Comparison of ENCODE assay signal across 2 cellular contexts in the genomic region with DNA sequence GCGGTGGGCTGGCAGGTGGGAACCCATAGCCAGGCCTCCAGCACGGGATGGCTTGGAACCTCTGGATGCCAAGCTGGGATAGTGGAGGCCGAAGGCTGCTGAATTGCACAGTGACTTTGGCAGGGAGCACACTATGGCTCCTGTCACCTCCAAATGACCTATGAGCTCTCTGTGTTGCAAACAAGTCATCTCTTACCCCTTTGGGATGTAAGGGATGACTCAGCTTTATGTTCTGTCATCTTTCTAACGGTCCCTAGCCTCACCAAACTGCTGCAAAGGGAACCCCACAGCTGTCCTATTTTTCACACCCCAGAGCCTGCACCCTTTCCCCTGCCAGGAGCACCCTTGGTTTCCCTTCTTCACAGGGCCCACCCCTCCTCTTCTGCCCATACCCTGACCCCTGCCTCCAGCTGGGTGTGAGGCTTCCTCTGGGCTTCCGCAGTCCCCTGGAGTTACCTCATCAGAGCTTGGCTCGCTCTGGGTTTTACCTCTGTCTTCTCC.
A peak's percentile ranks its signal among the peaks of the same experiment; 100 is the strongest.
TF ChIP-seq lines count a peak whose summit lies in the region.

No MANE protein-coding gene starts in this region.

TF ChIP-seq in A549, 52 proteins besides CTCF, POLR2A, EP300 and RAD21:
- TF ChIP-seq, protein P1, sequence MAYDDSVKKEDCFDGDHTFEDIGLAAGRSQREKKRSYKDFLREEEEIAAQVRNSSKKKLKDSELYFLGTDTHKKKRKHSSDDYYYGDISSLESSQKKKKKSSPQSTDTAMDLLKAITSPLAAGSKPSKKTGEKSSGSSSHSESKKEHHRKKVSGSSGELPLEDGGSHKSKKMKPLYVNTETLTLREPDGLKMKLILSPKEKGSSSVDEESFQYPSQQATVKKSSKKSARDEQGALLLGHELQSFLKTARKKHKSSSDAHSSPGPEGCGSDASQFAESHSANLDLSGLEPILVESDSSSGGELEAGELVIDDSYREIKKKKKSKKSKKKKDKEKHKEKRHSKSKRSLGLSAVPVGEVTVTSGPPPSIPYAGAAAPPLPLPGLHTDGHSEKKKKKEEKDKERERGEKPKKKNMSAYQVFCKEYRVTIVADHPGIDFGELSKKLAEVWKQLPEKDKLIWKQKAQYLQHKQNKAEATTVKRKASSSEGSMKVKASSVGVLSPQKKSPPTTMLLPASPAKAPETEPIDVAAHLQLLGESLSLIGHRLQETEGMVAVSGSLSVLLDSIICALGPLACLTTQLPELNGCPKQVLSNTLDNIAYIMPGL (CRISPR knock-in tag; IDR thresholded peaks at IDR 0.05; ENCODE audit: borderline replicate concordance), result no peak
- TF ChIP-seq MAFK (IDR thresholded peaks at IDR 0.05; ENCODE audit: partially characterized antibody) (peak; percentile 65), NFE2L2 (conservative IDR thresholded peaks at IDR 0.05; ENCODE audit: low read length) (peak; percentile 47; the same call in 1 of the 2 replicates)

TF ChIP-seq in H1, 55 proteins besides CTCF, POLR2A, EP300 and RAD21 (continued from another document):
- no peak for TF ChIP-seq TEAD4 (IDR thresholded peaks at IDR 0.05; ENCODE audit: low read depth, low read length)
- TF ChIP-seq SP4 (IDR thresholded peaks at IDR 0.05; ENCODE audit: low read length), result no peak
- no peak for TF ChIP-seq TAF1 (IDR thresholded peaks at IDR 0.05; ENCODE audit: low read depth, low read length)
- no peak for TF ChIP-seq BACH1 (IDR thresholded peaks at IDR 0.05; ENCODE audit: low read length)
- TF ChIP-seq EZH2 (IDR thresholded peaks at IDR 0.05; ENCODE audit: low read depth, low read length, severe bottlenecking), result no peak
- no peak for TF ChIP-seq SUZ12 (IDR thresholded peaks at IDR 0.05; ENCODE audit: low read length)
- TF ChIP-seq RXRA (IDR thresholded peaks at IDR 0.05; ENCODE audit: insufficient read depth, low read depth, low read length), result no peak
- TF ChIP-seq, protein P2, sequence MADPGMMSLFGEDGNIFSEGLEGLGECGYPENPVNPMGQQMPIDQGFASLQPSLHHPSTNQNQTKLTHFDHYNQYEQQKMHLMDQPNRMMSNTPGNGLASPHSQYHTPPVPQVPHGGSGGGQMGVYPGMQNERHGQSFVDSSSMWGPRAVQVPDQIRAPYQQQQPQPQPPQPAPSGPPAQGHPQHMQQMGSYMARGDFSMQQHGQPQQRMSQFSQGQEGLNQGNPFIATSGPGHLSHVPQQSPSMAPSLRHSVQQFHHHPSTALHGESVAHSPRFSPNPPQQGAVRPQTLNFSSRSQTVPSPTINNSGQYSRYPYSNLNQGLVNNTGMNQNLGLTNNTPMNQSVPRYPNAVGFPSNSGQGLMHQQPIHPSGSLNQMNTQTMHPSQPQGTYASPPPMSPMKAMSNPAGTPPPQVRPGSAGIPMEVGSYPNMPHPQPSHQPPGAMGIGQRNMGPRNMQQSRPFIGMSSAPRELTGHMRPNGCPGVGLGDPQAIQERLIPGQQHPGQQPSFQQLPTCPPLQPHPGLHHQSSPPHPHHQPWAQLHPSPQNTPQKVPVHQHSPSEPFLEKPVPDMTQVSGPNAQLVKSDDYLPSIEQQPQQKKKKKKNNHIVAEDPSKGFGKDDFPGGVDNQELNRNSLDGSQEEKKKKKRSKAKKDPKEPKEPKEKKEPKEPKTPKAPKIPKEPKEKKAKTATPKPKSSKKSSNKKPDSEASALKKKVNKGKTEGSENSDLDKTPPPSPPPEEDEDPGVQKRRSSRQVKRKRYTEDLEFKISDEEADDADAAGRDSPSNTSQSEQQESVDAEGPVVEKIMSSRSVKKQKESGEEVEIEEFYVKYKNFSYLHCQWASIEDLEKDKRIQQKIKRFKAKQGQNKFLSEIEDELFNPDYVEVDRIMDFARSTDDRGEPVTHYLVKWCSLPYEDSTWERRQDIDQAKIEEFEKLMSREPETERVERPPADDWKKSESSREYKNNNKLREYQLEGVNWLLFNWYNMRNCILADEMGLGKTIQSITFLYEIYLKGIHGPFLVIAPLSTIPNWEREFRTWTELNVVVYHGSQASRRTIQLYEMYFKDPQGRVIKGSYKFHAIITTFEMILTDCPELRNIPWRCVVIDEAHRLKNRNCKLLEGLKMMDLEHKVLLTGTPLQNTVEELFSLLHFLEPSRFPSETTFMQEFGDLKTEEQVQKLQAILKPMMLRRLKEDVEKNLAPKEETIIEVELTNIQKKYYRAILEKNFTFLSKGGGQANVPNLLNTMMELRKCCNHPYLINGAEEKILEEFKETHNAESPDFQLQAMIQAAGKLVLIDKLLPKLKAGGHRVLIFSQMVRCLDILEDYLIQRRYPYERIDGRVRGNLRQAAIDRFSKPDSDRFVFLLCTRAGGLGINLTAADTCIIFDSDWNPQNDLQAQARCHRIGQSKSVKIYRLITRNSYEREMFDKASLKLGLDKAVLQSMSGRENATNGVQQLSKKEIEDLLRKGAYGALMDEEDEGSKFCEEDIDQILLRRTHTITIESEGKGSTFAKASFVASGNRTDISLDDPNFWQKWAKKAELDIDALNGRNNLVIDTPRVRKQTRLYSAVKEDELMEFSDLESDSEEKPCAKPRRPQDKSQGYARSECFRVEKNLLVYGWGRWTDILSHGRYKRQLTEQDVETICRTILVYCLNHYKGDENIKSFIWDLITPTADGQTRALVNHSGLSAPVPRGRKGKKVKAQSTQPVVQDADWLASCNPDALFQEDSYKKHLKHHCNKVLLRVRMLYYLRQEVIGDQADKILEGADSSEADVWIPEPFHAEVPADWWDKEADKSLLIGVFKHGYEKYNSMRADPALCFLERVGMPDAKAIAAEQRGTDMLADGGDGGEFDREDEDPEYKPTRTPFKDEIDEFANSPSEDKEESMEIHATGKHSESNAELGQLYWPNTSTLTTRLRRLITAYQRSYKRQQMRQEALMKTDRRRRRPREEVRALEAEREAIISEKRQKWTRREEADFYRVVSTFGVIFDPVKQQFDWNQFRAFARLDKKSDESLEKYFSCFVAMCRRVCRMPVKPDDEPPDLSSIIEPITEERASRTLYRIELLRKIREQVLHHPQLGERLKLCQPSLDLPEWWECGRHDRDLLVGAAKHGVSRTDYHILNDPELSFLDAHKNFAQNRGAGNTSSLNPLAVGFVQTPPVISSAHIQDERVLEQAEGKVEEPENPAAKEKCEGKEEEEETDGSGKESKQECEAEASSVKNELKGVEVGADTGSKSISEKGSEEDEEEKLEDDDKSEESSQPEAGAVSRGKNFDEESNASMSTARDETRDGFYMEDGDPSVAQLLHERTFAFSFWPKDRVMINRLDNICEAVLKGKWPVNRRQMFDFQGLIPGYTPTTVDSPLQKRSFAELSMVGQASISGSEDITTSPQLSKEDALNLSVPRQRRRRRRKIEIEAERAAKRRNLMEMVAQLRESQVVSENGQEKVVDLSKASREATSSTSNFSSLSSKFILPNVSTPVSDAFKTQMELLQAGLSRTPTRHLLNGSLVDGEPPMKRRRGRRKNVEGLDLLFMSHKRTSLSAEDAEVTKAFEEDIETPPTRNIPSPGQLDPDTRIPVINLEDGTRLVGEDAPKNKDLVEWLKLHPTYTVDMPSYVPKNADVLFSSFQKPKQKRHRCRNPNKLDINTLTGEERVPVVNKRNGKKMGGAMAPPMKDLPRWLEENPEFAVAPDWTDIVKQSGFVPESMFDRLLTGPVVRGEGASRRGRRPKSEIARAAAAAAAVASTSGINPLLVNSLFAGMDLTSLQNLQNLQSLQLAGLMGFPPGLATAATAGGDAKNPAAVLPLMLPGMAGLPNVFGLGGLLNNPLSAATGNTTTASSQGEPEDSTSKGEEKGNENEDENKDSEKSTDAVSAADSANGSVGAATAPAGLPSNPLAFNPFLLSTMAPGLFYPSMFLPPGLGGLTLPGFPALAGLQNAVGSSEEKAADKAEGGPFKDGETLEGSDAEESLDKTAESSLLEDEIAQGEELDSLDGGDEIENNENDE (IDR thresholded peaks at IDR 0.05; ENCODE audit: insufficient replicate concordance, low read length), result no peak
- TF ChIP-seq JUN (IDR thresholded peaks at IDR 0.05; ENCODE audit: low read depth, low read length), result no peak
- no peak for TF ChIP-seq POLR2AphosphoS5 (IDR thresholded peaks at IDR 0.05; ENCODE audit: low read depth, low read length)
TF ChIP-seq in H1: peak in this region for 0.
